11 cellular contexts compared by ENCODE assay signal in the genomic region with DNA sequence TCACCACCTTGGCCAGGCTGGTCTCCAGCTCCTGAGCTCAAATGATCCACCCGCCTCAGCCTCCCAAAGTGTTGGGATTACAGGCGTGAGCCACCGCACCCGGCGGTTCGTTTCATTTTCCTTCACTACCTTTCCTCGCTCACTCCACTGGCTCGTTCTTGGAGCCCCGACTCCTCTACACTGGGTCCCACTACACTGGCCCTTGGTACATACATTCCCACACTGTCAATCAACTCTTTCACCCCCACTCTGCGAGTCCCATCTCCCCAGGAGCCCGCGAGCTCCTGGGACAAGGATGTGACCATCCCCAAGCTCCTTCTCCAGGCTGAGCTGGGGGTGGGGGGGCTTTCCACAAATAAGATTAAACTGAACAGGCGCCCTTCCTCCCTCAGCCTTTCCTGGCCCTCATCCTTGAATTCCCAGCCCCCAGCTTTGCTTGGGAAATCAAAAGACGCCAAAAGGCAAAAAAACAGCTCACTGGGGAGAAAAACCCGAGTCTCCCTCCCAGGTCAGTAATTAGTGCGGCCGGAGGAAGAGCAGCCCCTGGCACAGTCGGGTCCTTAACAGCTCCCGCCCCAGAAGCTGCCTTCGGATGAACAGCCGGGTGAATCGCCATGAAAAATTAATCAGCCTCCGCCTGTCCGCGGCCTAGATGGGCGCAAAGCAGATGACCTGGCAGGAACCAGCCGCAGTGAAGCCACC. TPM values are rescaled to one million over a fixed set of nuclear protein-coding genes. Genes with fewer than 3 reads are reported as not detected.
A peak's percentile ranks its signal among the peaks of the same experiment; 100 is the strongest.
DNase-seq lines count a peak whose midpoint lies in the region; ATAC-seq and TF ChIP-seq lines count a peak whose summit lies in the region.
"Had no signal": no experiment of that assay in that cellular context is flagged by ENCODE, and none has a peak within 500 bp of the region (broad histone marks: within the 10 kb centered on the region; RNA-seq: fewer than 3 reads in every experiment).

No MANE protein-coding gene starts in this region.

- no peak overlapping the region for H2BK12ac ChIP-seq in mesenchymal stem cell (ENCODE audit: low read length in 2 of 2)

- H3K23ac ChIP-seq in mesenchymal stem cell (ENCODE audit: low read length in 2 of 2): no peak overlapping the region

- H3K27ac ChIP-seq in heart right ventricle: peak overlapping the region in 6 of 10 donors; percentile 8 to 75 (median 29)
- peak overlapping the region; percentile 32 for H3K27ac ChIP-seq in WERI-Rb-1
- H3K27ac ChIP-seq in mesenchymal stem cell (ENCODE audit: low read length, poor library complexity, severe bottlenecking): no peak overlapping the region
- no peak overlapping the region for H3K27ac ChIP-seq in urinary bladder (ENCODE audit: low read depth)
- no peak overlapping the region for H3K27ac ChIP-seq in adrenal gland
- H3K27ac ChIP-seq: body of pancreas had no signal

- peak overlapping the region; percentile 61 for H3K9ac ChIP-seq in mesenchymal stem cell (ENCODE audit: low read length)

- ATAC-seq in heart right ventricle (peak in 5 of 8 donors; percentile 6 to 48 (median 16)), Right ventricle myocardium superior (ENCODE audit: poor library complexity) (no peak)

- intact Hi-C loops in heart right ventricle (cut with DNase I): loop anchor here (2.0 to 10.0 kb wide), 9 partner anchors 231 to 1403 kb away; no protein-coding TSS in a partner anchor
- intact Hi-C loops in Right ventricle myocardium superior (cut with DNase I): no loop called here
- intact Hi-C loops in adrenal gland (cut with DNase I): loop anchor here in 1 of 2 donors (2.0 kb wide), 1 partner anchor 21 kb away; no protein-coding TSS in a partner anchor

- no peak overlapping the region for H4K91ac ChIP-seq in mesenchymal stem cell (ENCODE audit: low read length)

- no peaks in the 10 kb centered on the region for H3K79me1 ChIP-seq in mesenchymal stem cell (replicated peaks; ENCODE audit: low read length, poor library complexity, severe bottlenecking)

- no peak overlapping the region for H4K8ac ChIP-seq in mesenchymal stem cell (ENCODE audit: low read length)

- peak overlapping the region in 1 of 2 experiments; percentile 21 for H3K14ac ChIP-seq in mesenchymal stem cell (ENCODE audit: low read length in 2 of 2)

- 41 to 42% methylated on average over 27 of the region's 27 CpGs for WGBS in heart right ventricle, 2 donors
- WGBS in mesenchymal stem cell: 43% methylated on average over 27 of the region's 27 CpGs
- WGBS in urinary bladder: 44% methylated on average over 27 of the region's 27 CpGs
- 41 to 63% (median 46%) methylated on average over 20 to 27 of the region's 27 CpGs for WGBS in adrenal gland, 4 donors

- H3K4me1 ChIP-seq in heart right ventricle: peaks cover 0 to 20% (median 12%) of the 10 kb centered on the region in 9 donors
- peaks cover 9% of the 10 kb centered on the region for H3K4me1 ChIP-seq in mesenchymal stem cell (ENCODE audit: control insufficient read depth, insufficient read depth, low read depth, low read length)
- no peaks in the 10 kb centered on the region for H3K4me1 ChIP-seq in urinary bladder (ENCODE audit: insufficient read depth)
- H3K4me1 ChIP-seq in adrenal gland (replicated peaks in 1 of 2): peaks cover 10 to 11% of the 10 kb centered on the region in 2 donors

- peak overlapping the region; percentile 64 for H2AFZ ChIP-seq in mesenchymal stem cell (ENCODE audit: low read depth, low read length)

- peaks cover 0 to 31% (median 10%) of the 10 kb centered on the region in 7 donors for H3K27me3 ChIP-seq in heart right ventricle
- no peaks in the 10 kb centered on the region for H3K27me3 ChIP-seq in WERI-Rb-1 (ENCODE audit: insufficient read depth, low read depth, severe bottlenecking)
- H3K27me3 ChIP-seq in mesenchymal stem cell (ENCODE audit: control insufficient read depth in 1 of 2, insufficient read depth in 1 of 2, low read length in 2 of 2): peaks cover 23 to 50% of the 10 kb centered on the region in 2 experiments
- peaks cover 9% of the 10 kb centered on the region for H3K27me3 ChIP-seq in adrenal gland

- H3K36me3 ChIP-seq in heart right ventricle: no peaks in the 10 kb centered on the region
- no peaks in the 10 kb centered on the region for H3K36me3 ChIP-seq in WERI-Rb-1
- no peaks in the 10 kb centered on the region for H3K36me3 ChIP-seq in mesenchymal stem cell (ENCODE audit: control insufficient read depth in 1 of 2, insufficient read depth in 2 of 2, low read depth in 1 of 2, low read length in 2 of 2)
- H3K36me3 ChIP-seq in urinary bladder (ENCODE audit: insufficient read depth): no peaks in the 10 kb centered on the region
- no peaks in the 10 kb centered on the region for H3K36me3 ChIP-seq in adrenal gland (replicated peaks in 1 of 2)

- TF ChIP-seq POLR2A in adrenal gland (IDR thresholded peaks at IDR 0.05): no peak

- no peaks in the 10 kb centered on the region for H3K9me3 ChIP-seq in heart right ventricle
- H3K9me3 ChIP-seq in WERI-Rb-1 (ENCODE audit: severe bottlenecking): peaks cover 9% of the 10 kb centered on the region
- no peaks in the 10 kb centered on the region for H3K9me3 ChIP-seq in mesenchymal stem cell (ENCODE audit: control insufficient read depth, low read length)
- no peaks in the 10 kb centered on the region for H3K9me3 ChIP-seq in adrenal gland (replicated peaks in 1 of 3)
- H3K9me3 ChIP-seq: body of pancreas had no signal

- H2BK15ac ChIP-seq in mesenchymal stem cell (ENCODE audit: low read depth, poor library complexity, severe bottlenecking): no peak overlapping the region

- TF ChIP-seq CTCF in heart right ventricle (IDR thresholded peaks at IDR 0.05): no peak
- TF ChIP-seq CTCF in WERI-Rb-1 (IDR thresholded peaks at IDR 0.05; ENCODE audit: low read depth, low read length): no peak
- no peak for TF ChIP-seq CTCF in adrenal gland (IDR thresholded peaks at IDR 0.05)

- H3K18ac ChIP-seq in mesenchymal stem cell (ENCODE audit: low read depth in 1 of 2, low read length in 2 of 2): peak overlapping the region in 1 of 2 experiments; percentile 5

- H2BK5ac ChIP-seq in mesenchymal stem cell (ENCODE audit: low read depth, low read length, poor library complexity, severe bottlenecking): no peak overlapping the region

- peak overlapping the region; percentile 29 to 68 (median 52) for H3K4me3 ChIP-seq in heart right ventricle
- H3K4me3 ChIP-seq in WERI-Rb-1 (ENCODE audit: low read depth, low read length): peak overlapping the region; percentile 66
- H3K4me3 ChIP-seq in mesenchymal stem cell (ENCODE audit: insufficient read depth in 1 of 2, low read depth in 1 of 2, low read length in 2 of 2): peak overlapping the region; percentile 49 to 68
- peak overlapping the region; percentile 31 for H3K4me3 ChIP-seq in urinary bladder (ENCODE audit: low read depth, low read length)
- peak overlapping the region in 1 of 4 donors; percentile 47 for H3K4me3 ChIP-seq in adrenal gland
- H3K4me3 ChIP-seq: body of pancreas had no signal

- no peak overlapping the region for H2AK5ac ChIP-seq in mesenchymal stem cell (ENCODE audit: low read length, severe bottlenecking)

- no peak for DNase-seq in heart right ventricle
- no peak for DNase-seq in Right ventricle myocardium superior
- DNase-seq in WERI-Rb-1: no peak
- peak; percentile 1 for DNase-seq in mesenchymal stem cell
- DNase-seq in hippocampal formation (lab: John Stamatoyannopoulos, UW): no peak
- DNase-seq in dedifferentiated amniotic fluid mesenchymal stem cell (ENCODE audit: extremely low spot score): no peak
- no peak for DNase-seq in adrenal gland
- DNase-seq: SIG-M5 had no signal

- H2BK120ac ChIP-seq in mesenchymal stem cell (ENCODE audit: low read depth, low read length): no peak overlapping the region

- no peak overlapping the region for H3K4ac ChIP-seq in mesenchymal stem cell (ENCODE audit: low read depth in 1 of 2, low read length in 2 of 2)

- peak overlapping the region; percentile 87 for H3K4me2 ChIP-seq in mesenchymal stem cell (ENCODE audit: low read length, poor library complexity, severe bottlenecking)

RNA-seq across cellular contexts. Expression of a gene that starts 42.8 kb away (rescaled TPM):
- total RNA-seq in heart right ventricle (1 to 10 TPM in 4 of 10 donors, under 1 TPM in 6; 0.23 to 7.6 (median 0.91) TPM), Right ventricle myocardium superior (0.89 TPM), urinary bladder (4.1 TPM), adrenal gland (10 to 100 TPM in 3 of 8 donors, 1 to 10 TPM in 4, under 1 TPM in 1; 0.60 to 25.7 (median 8.1) TPM)
- polyA plus RNA-seq in heart right ventricle (1 to 10 TPM in 1 of 2 donors, under 1 TPM in 1; 0.29 to 1.1 TPM), urinary bladder (3.9 TPM), adrenal gland (1 to 10 TPM; 4.6 to 6.7 (median 4.8) TPM)
- polyA plus RNA-seq in mesenchymal stem cell (2013, experiment 1 of 2): not detected
- not detected for polyA plus RNA-seq in mesenchymal stem cell (2013, experiment 2 of 2)
- total RNA-seq: CD4-positive, CD25-positive, alpha-beta regulatory T cell had no signal

Comparison
In these comparisons a context has a peak if more than half of its experiments do, and no peak if none do; other contexts are left out.
1. H3K27ac ChIP-seq: peak in heart right ventricle (6 of 10) and WERI-Rb-1 (single experiment); none in mesenchymal stem cell (single experiment), urinary bladder (single experiment) and adrenal gland (0 of 5).